In the genomic region with DNA sequence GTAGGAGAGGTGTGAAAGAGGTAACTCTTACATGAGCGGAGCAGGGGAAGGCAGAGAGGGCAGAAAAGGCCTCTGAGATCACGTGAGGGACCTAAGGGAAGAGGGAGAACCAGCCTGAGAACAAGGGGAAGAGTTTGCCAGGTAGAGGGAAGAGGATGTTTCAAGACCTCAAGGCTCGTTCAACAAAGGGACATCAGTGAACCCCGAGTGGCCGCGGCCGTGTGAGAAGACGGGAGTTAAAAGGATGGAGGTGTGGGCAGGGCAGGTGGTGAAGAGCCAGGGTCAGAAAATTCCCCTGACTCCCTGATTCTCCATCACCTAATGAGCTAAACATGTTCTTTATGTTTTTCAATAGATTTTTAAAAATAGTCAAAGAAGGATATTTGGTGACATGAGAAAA, we compare ENCODE assay signal across 11 cellular contexts. TPM values are rescaled to one million over a fixed set of nuclear protein-coding genes. Genes with fewer than 3 reads are reported as not detected.
"Had no signal": no experiment of that assay in that cellular context is flagged by ENCODE, and none has a peak within 500 bp of the region (broad histone marks: within the 10 kb centered on the region; RNA-seq: fewer than 3 reads in every experiment).

No MANE protein-coding gene starts in this region.

- H3K4me3 ChIP-seq: GM23248, GM23338, HAP-1 had no signal

- FAIRE-seq: H1, H54 had no signal

- H3K36me3 ChIP-seq: HAP-1 had no signal

- H3K9me3 Mint-ChIP-seq: GM23338, H9, HFFc6 had no signal

- DNase-seq: GM23248, GOT3, H7, H9, HCEC 1CT, HFFc6 had no signal

- H3K27ac ChIP-seq: GM23248 had no signal

- H3K27ac Mint-ChIP-seq: H9, HFFc6 had no signal

- H3K9me3 ChIP-seq: HAP-1 had no signal

- H3K9ac ChIP-seq: GM23248 had no signal

- H3K4me3 Mint-ChIP-seq: GM23338, H9, HFFc6 had no signal

- H3K4me1 ChIP-seq: HAP-1 had no signal

RNA-seq across cellular contexts. Expression of gene NETO1, which starts 44.4 kb away (rescaled TPM):
- total RNA-seq: GM23248, H4, HFFc6 had no signal
- polyA plus RNA-seq: GM23248 had no signal
